In genomic region chr7:136150311-136150710, GRCh38 we compare ENCODE assay signal across 15 cellular contexts.
DNase-seq lines count a peak whose midpoint lies in the region; TF ChIP-seq lines count a peak whose summit lies in the region.
"Had no signal": no experiment of that assay in that cellular context is flagged by ENCODE, and none has a peak within 500 bp of the region (broad histone marks: within the 10 kb centered on the region; RNA-seq: fewer than 3 reads in every experiment).

No MANE protein-coding gene starts in this region.

- H3K36me3 Mint-ChIP-seq in mesothelial cell of epicardium, result peaks cover 2% of the 10 kb centered on the region
- H3K36me3 Mint-ChIP-seq: CD4-positive, CD25-positive, alpha-beta regulatory T cell had no signal

- peaks cover 22% of the 10 kb centered on the region for H3K4me1 Mint-ChIP-seq in mesothelial cell of epicardium
- H3K4me1 Mint-ChIP-seq: CD4-positive, CD25-positive, alpha-beta regulatory T cell; CD8-positive, alpha-beta memory T cell had no signal

- peak overlapping the region; percentile 30 for H3K27ac Mint-ChIP-seq in mesothelial cell of epicardium
- H3K27ac Mint-ChIP-seq: CD4-positive, CD25-positive, alpha-beta regulatory T cell; IgD-negative memory B cell had no signal

- H3K9me3 Mint-ChIP-seq in mesothelial cell of epicardium, result peaks cover 3% of the 10 kb centered on the region
- H3K9me3 Mint-ChIP-seq: IgD-negative memory B cell had no signal

- peak; percentile 8 for DNase-seq in EL
- DNase-seq in M059J (ENCODE audit: low read depth), result peak; percentile 54
- DNase-seq in RPMI7951 (ENCODE audit: low read depth), result peak; percentile 64
- no peak for DNase-seq in mesothelial cell of epicardium (ENCODE audit: low spot score in 2 of 2, unreplicated experiment in 2 of 2)
- DNase-seq in COLO829 (ENCODE audit: low spot score), result no peak
- DNase-seq in Kasumi-1 (lab: John Stamatoyannopoulos, UW), result no peak
- DNase-seq in GM03348 (ENCODE audit: low spot score), result no peak
- DNase-seq: BE2C; C1 segment of cervical spinal cord; Caco-2; CD4-positive, CD25-positive, alpha-beta regulatory T cell; CD8-positive, alpha-beta memory T cell; GF-D8; GM23248 had no signal

- TF ChIP-seq CTCF in mesothelial cell of epicardium (IDR thresholded peaks at IDR 0.05; ENCODE audit: unreplicated experiment), result no peak

- H3K4me3 Mint-ChIP-seq in mesothelial cell of epicardium, result no peak overlapping the region
- H3K4me3 Mint-ChIP-seq: CD4-positive, CD25-positive, alpha-beta regulatory T cell; CD8-positive, alpha-beta memory T cell; IgD-negative memory B cell had no signal

- no peaks in the 10 kb centered on the region for H3K27me3 Mint-ChIP-seq in mesothelial cell of epicardium (ENCODE audit: low read depth)
- H3K27me3 Mint-ChIP-seq: CD4-positive, CD25-positive, alpha-beta regulatory T cell; IgD-negative memory B cell had no signal

Comparison
In these comparisons a context has a peak if more than half of its experiments do, and no peak if none do; other contexts are left out.
1. DNase-seq: peak in EL (single experiment), M059J (single experiment) and RPMI7951 (single experiment); none in mesothelial cell of epicardium (0 of 2), COLO829 (single experiment), Kasumi-1 (0 of 2) and GM03348 (single experiment).